ENCODE assay signal across 2 cellular contexts in the genomic region with DNA sequence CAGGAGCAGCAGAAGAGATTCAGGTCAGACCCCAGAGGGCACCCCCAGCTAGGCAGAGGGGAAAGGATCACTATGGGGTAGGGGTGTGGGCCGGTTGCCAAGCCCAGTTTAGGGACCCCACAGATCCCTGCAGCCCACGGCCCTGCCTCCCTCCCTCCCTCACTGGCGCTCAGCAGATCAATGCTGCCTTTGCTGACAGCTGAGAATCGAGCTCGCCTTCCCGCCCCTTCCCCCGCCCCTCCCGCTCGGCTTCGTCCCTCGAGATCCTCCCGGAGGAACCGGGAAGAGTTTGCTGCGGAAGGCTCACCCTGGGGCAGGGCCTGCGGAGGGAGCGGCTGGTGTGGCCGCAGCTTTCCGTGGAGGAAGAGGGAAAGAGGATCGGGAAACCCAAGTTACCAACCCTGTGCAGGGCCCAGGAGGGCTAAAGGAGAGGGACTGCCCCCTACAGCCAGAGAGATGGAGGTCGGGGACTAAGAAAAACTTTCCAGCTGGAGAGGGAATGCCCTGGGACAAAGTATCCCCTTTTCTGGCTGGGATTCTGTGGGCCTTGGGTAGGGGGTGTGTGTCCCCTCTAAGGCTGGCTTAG.
TF ChIP-seq lines count a peak whose summit lies in the region.

No MANE protein-coding gene starts in this region.

TF ChIP-seq in K562, 482 proteins besides CTCF, POLR2A, EP300 and RAD21:
- TF ChIP-seq, protein P1, sequence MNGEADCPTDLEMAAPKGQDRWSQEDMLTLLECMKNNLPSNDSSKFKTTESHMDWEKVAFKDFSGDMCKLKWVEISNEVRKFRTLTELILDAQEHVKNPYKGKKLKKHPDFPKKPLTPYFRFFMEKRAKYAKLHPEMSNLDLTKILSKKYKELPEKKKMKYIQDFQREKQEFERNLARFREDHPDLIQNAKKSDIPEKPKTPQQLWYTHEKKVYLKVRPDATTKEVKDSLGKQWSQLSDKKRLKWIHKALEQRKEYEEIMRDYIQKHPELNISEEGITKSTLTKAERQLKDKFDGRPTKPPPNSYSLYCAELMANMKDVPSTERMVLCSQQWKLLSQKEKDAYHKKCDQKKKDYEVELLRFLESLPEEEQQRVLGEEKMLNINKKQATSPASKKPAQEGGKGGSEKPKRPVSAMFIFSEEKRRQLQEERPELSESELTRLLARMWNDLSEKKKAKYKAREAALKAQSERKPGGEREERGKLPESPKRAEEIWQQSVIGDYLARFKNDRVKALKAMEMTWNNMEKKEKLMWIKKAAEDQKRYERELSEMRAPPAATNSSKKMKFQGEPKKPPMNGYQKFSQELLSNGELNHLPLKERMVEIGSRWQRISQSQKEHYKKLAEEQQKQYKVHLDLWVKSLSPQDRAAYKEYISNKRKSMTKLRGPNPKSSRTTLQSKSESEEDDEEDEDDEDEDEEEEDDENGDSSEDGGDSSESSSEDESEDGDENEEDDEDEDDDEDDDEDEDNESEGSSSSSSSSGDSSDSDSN (IDR thresholded peaks at IDR 0.05; ENCODE audit: borderline replicate concordance in 1 of 2, low read depth in 2 of 2, low read length in 2 of 2) = no peak
- TF ChIP-seq ZNF668 (CRISPR knock-in tag; IDR thresholded peaks at IDR 0.05) (no peak), KDM5B (IDR thresholded peaks at IDR 0.05; ENCODE audit: insufficient replicate concordance, low read depth, low read length) (peak; percentile 12), ZNF644 (tag; IDR thresholded peaks at IDR 0.05; ENCODE audit: low read depth) (no peak), NR2C1 (IDR thresholded peaks at IDR 0.05) (no peak), NR2C1 (tag; IDR thresholded peaks at IDR 0.05) (no peak), POLR3G (IDR thresholded peaks at IDR 0.05; ENCODE audit: extremely low read depth, insufficient read length, insufficient replicate concordance) (no peak), SNRNP70 (optimal IDR thresholded peaks at IDR 0.05; ENCODE audit: low read depth, low read length) (no peak), HNRNPUL1 (IDR thresholded peaks at IDR 0.05; ENCODE audit: low read length) (no peak), KAT2B (IDR thresholded peaks at IDR 0.05; ENCODE audit: low read depth, low read length) (no peak), ZNF263 (CRISPR knock-in tag; IDR thresholded peaks at IDR 0.05; ENCODE audit: borderline replicate concordance) (0 out of 2 replicates have a peak, but pooled peaks have one; percentile 15), CHD4 (IDR thresholded peaks at IDR 0.05; ENCODE audit: insufficient read depth, insufficient replicate concordance, low read depth, low read length, poor library complexity, severe bottlenecking) (no peak), ZC3H4 (CRISPR knock-in tag; IDR thresholded peaks at IDR 0.05; ENCODE audit: borderline replicate concordance) (no peak), STAT5B (CRISPR knock-in tag; IDR thresholded peaks at IDR 0.05) (no peak), MTA2 (IDR thresholded peaks at IDR 0.05; ENCODE audit: low read depth) (no peak), GTF2A2 (tag; IDR thresholded peaks at IDR 0.05) (no peak), YY1 (IDR thresholded peaks at IDR 0.05; ENCODE audit: borderline replicate concordance in 1 of 3, control insufficient read depth in 1 of 3, extremely low read depth in 1 of 3, insufficient read depth in 3 of 3, insufficient read length in 1 of 3, insufficient replicate concordance in 2 of 3, low read depth in 1 of 3, low read length in 2 of 3) (no peak), POLR2AphosphoS5 (IDR thresholded peaks at IDR 0.05; ENCODE audit: control insufficient read depth, insufficient read depth, low read depth, low read length) (no peak)
- TF ChIP-seq, protein P2, sequence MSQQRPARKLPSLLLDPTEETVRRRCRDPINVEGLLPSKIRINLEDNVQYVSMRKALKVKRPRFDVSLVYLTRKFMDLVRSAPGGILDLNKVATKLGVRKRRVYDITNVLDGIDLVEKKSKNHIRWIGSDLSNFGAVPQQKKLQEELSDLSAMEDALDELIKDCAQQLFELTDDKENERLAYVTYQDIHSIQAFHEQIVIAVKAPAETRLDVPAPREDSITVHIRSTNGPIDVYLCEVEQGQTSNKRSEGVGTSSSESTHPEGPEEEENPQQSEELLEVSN (IDR thresholded peaks at IDR 0.05; ENCODE audit: borderline replicate concordance in 1 of 2, extremely low read depth in 1 of 2, insufficient read depth in 1 of 2, insufficient read length in 1 of 2, low read depth in 1 of 2, low read length in 1 of 2, poor library complexity in 1 of 2, severe bottlenecking in 1 of 2) = no peak
- TF ChIP-seq, protein P3, sequence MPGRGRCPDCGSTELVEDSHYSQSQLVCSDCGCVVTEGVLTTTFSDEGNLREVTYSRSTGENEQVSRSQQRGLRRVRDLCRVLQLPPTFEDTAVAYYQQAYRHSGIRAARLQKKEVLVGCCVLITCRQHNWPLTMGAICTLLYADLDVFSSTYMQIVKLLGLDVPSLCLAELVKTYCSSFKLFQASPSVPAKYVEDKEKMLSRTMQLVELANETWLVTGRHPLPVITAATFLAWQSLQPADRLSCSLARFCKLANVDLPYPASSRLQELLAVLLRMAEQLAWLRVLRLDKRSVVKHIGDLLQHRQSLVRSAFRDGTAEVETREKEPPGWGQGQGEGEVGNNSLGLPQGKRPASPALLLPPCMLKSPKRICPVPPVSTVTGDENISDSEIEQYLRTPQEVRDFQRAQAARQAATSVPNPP (IDR thresholded peaks at IDR 0.05; ENCODE audit: borderline replicate concordance, insufficient read depth, insufficient read length) = no peak
- TF ChIP-seq, protein P4, sequence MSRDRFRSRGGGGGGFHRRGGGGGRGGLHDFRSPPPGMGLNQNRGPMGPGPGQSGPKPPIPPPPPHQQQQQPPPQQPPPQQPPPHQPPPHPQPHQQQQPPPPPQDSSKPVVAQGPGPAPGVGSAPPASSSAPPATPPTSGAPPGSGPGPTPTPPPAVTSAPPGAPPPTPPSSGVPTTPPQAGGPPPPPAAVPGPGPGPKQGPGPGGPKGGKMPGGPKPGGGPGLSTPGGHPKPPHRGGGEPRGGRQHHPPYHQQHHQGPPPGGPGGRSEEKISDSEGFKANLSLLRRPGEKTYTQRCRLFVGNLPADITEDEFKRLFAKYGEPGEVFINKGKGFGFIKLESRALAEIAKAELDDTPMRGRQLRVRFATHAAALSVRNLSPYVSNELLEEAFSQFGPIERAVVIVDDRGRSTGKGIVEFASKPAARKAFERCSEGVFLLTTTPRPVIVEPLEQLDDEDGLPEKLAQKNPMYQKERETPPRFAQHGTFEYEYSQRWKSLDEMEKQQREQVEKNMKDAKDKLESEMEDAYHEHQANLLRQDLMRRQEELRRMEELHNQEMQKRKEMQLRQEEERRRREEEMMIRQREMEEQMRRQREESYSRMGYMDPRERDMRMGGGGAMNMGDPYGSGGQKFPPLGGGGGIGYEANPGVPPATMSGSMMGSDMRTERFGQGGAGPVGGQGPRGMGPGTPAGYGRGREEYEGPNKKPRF (IDR thresholded peaks at IDR 0.05; ENCODE audit: low read depth, low read length) = no peak
- TF ChIP-seq, protein P5, sequence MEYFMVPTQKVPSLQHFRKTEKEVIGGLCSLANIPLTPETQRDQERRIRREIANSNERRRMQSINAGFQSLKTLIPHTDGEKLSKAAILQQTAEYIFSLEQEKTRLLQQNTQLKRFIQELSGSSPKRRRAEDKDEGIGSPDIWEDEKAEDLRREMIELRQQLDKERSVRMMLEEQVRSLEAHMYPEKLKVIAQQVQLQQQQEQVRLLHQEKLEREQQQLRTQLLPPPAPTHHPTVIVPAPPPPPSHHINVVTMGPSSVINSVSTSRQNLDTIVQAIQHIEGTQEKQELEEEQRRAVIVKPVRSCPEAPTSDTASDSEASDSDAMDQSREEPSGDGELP (CRISPR knock-in tag; IDR thresholded peaks at IDR 0.05; ENCODE audit: borderline replicate concordance) = peak; percentile 28; the same call in 1 of the 2 replicates

TF ChIP-seq in HepG2, 621 proteins besides CTCF, POLR2A, EP300 and RAD21 (continues in another document):
- TF ChIP-seq, protein P6, sequence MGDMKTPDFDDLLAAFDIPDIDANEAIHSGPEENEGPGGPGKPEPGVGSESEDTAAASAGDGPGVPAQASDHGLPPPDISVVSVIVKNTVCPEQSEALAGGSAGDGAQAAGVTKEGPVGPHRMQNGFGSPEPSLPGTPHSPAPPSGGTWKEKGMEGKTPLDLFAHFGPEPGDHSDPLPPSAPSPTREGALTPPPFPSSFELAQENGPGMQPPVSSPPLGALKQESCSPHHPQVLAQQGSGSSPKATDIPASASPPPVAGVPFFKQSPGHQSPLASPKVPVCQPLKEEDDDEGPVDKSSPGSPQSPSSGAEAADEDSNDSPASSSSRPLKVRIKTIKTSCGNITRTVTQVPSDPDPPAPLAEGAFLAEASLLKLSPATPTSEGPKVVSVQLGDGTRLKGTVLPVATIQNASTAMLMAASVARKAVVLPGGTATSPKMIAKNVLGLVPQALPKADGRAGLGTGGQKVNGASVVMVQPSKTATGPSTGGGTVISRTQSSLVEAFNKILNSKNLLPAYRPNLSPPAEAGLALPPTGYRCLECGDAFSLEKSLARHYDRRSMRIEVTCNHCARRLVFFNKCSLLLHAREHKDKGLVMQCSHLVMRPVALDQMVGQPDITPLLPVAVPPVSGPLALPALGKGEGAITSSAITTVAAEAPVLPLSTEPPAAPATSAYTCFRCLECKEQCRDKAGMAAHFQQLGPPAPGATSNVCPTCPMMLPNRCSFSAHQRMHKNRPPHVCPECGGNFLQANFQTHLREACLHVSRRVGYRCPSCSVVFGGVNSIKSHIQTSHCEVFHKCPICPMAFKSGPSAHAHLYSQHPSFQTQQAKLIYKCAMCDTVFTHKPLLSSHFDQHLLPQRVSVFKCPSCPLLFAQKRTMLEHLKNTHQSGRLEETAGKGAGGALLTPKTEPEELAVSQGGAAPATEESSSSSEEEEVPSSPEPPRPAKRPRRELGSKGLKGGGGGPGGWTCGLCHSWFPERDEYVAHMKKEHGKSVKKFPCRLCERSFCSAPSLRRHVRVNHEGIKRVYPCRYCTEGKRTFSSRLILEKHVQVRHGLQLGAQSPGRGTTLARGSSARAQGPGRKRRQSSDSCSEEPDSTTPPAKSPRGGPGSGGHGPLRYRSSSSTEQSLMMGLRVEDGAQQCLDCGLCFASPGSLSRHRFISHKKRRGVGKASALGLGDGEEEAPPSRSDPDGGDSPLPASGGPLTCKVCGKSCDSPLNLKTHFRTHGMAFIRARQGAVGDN (CRISPR knock-in tag; IDR thresholded peaks at IDR 0.05) = peak; percentile 53
- TF ChIP-seq TAF15 (IDR thresholded peaks at IDR 0.05; ENCODE audit: low read depth, low read length, poor library complexity, severe bottlenecking) (no peak), STAG1 (CRISPR knock-in tag; IDR thresholded peaks at IDR 0.05) (peak; percentile 38)
- TF ChIP-seq, protein P7, sequence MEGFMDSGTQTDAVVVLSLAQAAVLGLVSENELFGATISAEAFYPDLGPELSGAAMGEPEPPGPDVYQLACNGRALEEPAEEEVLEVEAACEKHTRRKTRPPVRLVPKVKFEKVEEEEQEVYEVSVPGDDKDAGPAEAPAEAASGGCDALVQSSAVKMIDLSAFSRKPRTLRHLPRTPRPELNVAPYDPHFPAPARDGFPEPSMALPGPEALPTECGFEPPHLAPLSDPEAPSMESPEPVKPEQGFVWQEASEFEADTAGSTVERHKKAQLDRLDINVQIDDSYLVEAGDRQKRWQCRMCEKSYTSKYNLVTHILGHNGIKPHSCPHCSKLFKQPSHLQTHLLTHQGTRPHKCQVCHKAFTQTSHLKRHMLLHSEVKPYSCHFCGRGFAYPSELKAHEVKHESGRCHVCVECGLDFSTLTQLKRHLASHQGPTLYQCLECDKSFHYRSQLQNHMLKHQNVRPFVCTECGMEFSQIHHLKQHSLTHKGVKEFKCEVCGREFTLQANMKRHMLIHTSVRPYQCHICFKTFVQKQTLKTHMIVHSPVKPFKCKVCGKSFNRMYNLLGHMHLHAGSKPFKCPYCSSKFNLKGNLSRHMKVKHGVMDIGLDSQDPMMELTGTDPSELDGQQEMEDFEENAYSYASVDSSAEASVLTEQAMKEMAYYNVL (CRISPR knock-in tag; IDR thresholded peaks at IDR 0.05; ENCODE audit: borderline replicate concordance) = no peak
- TF ChIP-seq, protein P1 (CRISPR knock-in tag; IDR thresholded peaks at IDR 0.05) = peak; percentile 49; the same call in 1 of the 2 replicates
- TF ChIP-seq, protein P8, sequence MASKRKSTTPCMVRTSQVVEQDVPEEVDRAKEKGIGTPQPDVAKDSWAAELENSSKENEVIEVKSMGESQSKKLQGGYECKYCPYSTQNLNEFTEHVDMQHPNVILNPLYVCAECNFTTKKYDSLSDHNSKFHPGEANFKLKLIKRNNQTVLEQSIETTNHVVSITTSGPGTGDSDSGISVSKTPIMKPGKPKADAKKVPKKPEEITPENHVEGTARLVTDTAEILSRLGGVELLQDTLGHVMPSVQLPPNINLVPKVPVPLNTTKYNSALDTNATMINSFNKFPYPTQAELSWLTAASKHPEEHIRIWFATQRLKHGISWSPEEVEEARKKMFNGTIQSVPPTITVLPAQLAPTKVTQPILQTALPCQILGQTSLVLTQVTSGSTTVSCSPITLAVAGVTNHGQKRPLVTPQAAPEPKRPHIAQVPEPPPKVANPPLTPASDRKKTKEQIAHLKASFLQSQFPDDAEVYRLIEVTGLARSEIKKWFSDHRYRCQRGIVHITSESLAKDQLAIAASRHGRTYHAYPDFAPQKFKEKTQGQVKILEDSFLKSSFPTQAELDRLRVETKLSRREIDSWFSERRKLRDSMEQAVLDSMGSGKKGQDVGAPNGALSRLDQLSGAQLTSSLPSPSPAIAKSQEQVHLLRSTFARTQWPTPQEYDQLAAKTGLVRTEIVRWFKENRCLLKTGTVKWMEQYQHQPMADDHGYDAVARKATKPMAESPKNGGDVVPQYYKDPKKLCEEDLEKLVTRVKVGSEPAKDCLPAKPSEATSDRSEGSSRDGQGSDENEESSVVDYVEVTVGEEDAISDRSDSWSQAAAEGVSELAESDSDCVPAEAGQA (IDR thresholded peaks at IDR 0.05; ENCODE audit: low read depth) = no peak
- TF ChIP-seq, protein P8 (CRISPR knock-in tag; IDR thresholded peaks at IDR 0.05; ENCODE audit: borderline replicate concordance) = no peak
